22 cellular contexts compared by ENCODE assay signal in genomic region chr2:239912938-239913631, GRCh38.
DNase-seq lines count a peak whose midpoint lies in the region; ATAC-seq and TF ChIP-seq lines count a peak whose summit lies in the region.
"Had no signal": no experiment of that assay in that cellular context is flagged by ENCODE, and none has a peak within 500 bp of the region (broad histone marks: within the 10 kb centered on the region; RNA-seq: fewer than 3 reads in every experiment).

No MANE protein-coding gene starts in this region.

- peaks cover 28 to 33% (median 32%) of the 10 kb centered on the region in 11 experiments for H3K9me3 ChIP-seq in BLaER1 treated with 17β-estradiol and CSF1 and Interleukin-3, amounts not matched to agents 10 nM and 100 nM (replicated peaks in 1 of 11)
- H3K9me3 ChIP-seq in trophoblast cell (ENCODE audit: insufficient read depth, low read depth, low read length) = peaks cover 23% of the 10 kb centered on the region
- H3K9me3 ChIP-seq: right lobe of liver had no signal

- no peak overlapping the region for H4K8ac ChIP-seq in trophoblast cell (ENCODE audit: low read depth, low read length)

- H3K79me1 ChIP-seq in trophoblast cell (ENCODE audit: low read length) = no peaks in the 10 kb centered on the region

- H3K4me1 ChIP-seq in BLaER1 treated with 17β-estradiol and CSF1 and Interleukin-3, amounts not matched to agents 10 nM and 100 nM = peaks cover 51 to 63% (median 59%) of the 10 kb centered on the region in 10 experiments
- H3K4me1 ChIP-seq in trophoblast cell (ENCODE audit: control insufficient read depth in 1 of 2, insufficient read depth in 2 of 2, low read length in 2 of 2) = no peaks in the 10 kb centered on the region
- H3K4me1 ChIP-seq: parathyroid adenoma, right lobe of liver had no signal

- H2AFZ ChIP-seq in trophoblast cell (ENCODE audit: insufficient read depth, low read length, poor library complexity) = no peak overlapping the region
- H2AFZ ChIP-seq: parathyroid adenoma had no signal

- no peak overlapping the region for H4K91ac ChIP-seq in trophoblast cell (ENCODE audit: low read depth, low read length)

- H2BK120ac ChIP-seq in trophoblast cell (ENCODE audit: insufficient read depth, low read length, poor library complexity) = no peak overlapping the region

- H2BK5ac ChIP-seq in trophoblast cell (ENCODE audit: low read depth, low read length, poor library complexity) = no peak overlapping the region

- H2AK5ac ChIP-seq in trophoblast cell (ENCODE audit: low read length) = no peak overlapping the region

- H3K9ac ChIP-seq in BLaER1 treated with 17β-estradiol and CSF1 and Interleukin-3, amounts not matched to agents 10 nM and 100 nM = peak overlapping the region in 10 of 11 experiments; percentile 78 to 94 (median 86); a peak in 17 of 22 replicates
- no peak overlapping the region for H3K9ac ChIP-seq in trophoblast cell (ENCODE audit: low read length)
- H3K9ac ChIP-seq: parathyroid adenoma had no signal

- no CpG with 5 or more reads among the region's 22 CpGs for WGBS in trophoblast cell (ENCODE audit: extremely low coverage, insufficient coverage, insufficient read length)

- H3K4me2 ChIP-seq in BLaER1 treated with 17β-estradiol and CSF1 and Interleukin-3, amounts not matched to agents 10 nM and 100 nM = peak overlapping the region; percentile 78 to 97 (median 91)
- no peak overlapping the region for H3K4me2 ChIP-seq in trophoblast cell (ENCODE audit: low read length)

- H4K20me1 ChIP-seq in BLaER1 treated with 17β-estradiol and CSF1 and Interleukin-3, amounts not matched to agents 10 nM and 100 nM = no peaks in the 10 kb centered on the region

- no peak overlapping the region for H3K23ac ChIP-seq in trophoblast cell (ENCODE audit: low read length)

- H3K14ac ChIP-seq in trophoblast cell (ENCODE audit: low read length) = no peak overlapping the region

- H2BK12ac ChIP-seq in trophoblast cell (ENCODE audit: low read length) = no peak overlapping the region

- no peak overlapping the region for H4K12ac ChIP-seq in trophoblast cell (ENCODE audit: low read depth, low read length)

- no peaks in the 10 kb centered on the region for H3K79me2 ChIP-seq in trophoblast cell (ENCODE audit: control insufficient read depth, insufficient read depth, low read length, poor library complexity)
- H3K79me2 ChIP-seq: parathyroid adenoma had no signal

- ATAC-seq in HG03135 (IDR thresholded peaks at IDR 0.05; ENCODE audit: unreplicated experiment) (no peak), HG03439 (IDR thresholded peaks at IDR 0.05; ENCODE audit: unreplicated experiment) (no peak)
- ATAC-seq: left ventricle myocardium superior, SK-N-SH treated with all-trans-retinoic acid at 6 μM for 48 hours had no signal

- DNase-seq in CD1c-positive myeloid dendritic cell (ENCODE audit: extremely low spot score) = peak; percentile 27
- peak; percentile 62 for DNase-seq in coronary artery (ENCODE audit: low spot score)
- no peak for DNase-seq in trophoblast cell
- no peak for DNase-seq in midbrain (lab: John Stamatoyannopoulos, UW)
- no peak for DNase-seq in NCI-H446 treated with DMSO at 0.1 percent for 48 hours (lab: John Stamatoyannopoulos, UW)
- DNase-seq: activated CD4-positive, CD25-positive, alpha-beta regulatory T cell; effector memory CD4-positive, alpha-beta T cell; GDM1; hippocampal formation; immature natural killer cell; left ventricle myocardium superior; NCI-H1092 treated with DMSO at 0.1 percent for 48 hours; NCI-H2029; NCI-H82; T-helper 9 cell had no signal

- peaks cover 0 to 18% (median 7%) of the 10 kb centered on the region in 11 experiments; a peak in 6 of 22 replicates for H3K36me3 ChIP-seq in BLaER1 treated with 17β-estradiol and CSF1 and Interleukin-3, amounts not matched to agents 10 nM and 100 nM
- H3K36me3 ChIP-seq in trophoblast cell (ENCODE audit: control insufficient read depth in 1 of 2, insufficient read depth in 2 of 2, low read length in 2 of 2) = no peaks in the 10 kb centered on the region
- H3K36me3 ChIP-seq: right lobe of liver, tibial nerve had no signal

- no peak for TF ChIP-seq CTCF in coronary artery (IDR thresholded peaks at IDR 0.05)

- peak overlapping the region; percentile 87 to 100 (median 98) for H3K27ac ChIP-seq in BLaER1 treated with 17β-estradiol and CSF1 and Interleukin-3, amounts not matched to agents 10 nM and 100 nM
- H3K27ac ChIP-seq in coronary artery = no peak overlapping the region
- no peak overlapping the region for H3K27ac ChIP-seq in trophoblast cell (ENCODE audit: low read depth, low read length)
- H3K27ac ChIP-seq: parathyroid adenoma had no signal

- no peak overlapping the region for H3K4ac ChIP-seq in trophoblast cell (ENCODE audit: low read depth, low read length)

- peak overlapping the region in 1 of 10 experiments; percentile 43; a peak in 1 of 20 replicates for H3K4me3 ChIP-seq in BLaER1 treated with 17β-estradiol and CSF1 and Interleukin-3, amounts not matched to agents 10 nM and 100 nM
- no peak overlapping the region for H3K4me3 ChIP-seq in coronary artery
- H3K4me3 ChIP-seq in trophoblast cell (ENCODE audit: low read depth, low read length) = peak overlapping the region; percentile 19
- H3K4me3 ChIP-seq: right lobe of liver, tibial nerve had no signal

- H3K18ac ChIP-seq in trophoblast cell (ENCODE audit: low read length) = no peak overlapping the region

- no peaks in the 10 kb centered on the region for H3K27me3 ChIP-seq in BLaER1 treated with 17β-estradiol and CSF1 and Interleukin-3, amounts not matched to agents 10 nM and 100 nM
- no peaks in the 10 kb centered on the region for H3K27me3 ChIP-seq in trophoblast cell (ENCODE audit: insufficient read depth, low read length)
- H3K27me3 ChIP-seq: right lobe of liver, tibial nerve had no signal

Comparison
In these comparisons a context has a peak if more than half of its experiments do, and no peak if none do; other contexts are left out.
1. H3K27ac ChIP-seq: peak in BLaER1 treated with 17β-estradiol and CSF1 and Interleukin-3, amounts not matched to agents 10 nM and 100 nM (11 of 11); none in coronary artery (0 of 2) and trophoblast cell (single experiment).
2. DNase-seq: peak in CD1c-positive myeloid dendritic cell (single experiment) and coronary artery (single experiment); none in trophoblast cell (0 of 2), midbrain (single experiment) and NCI-H446 treated with DMSO at 0.1 percent for 48 hours (single experiment).